8 cellular contexts compared by ENCODE assay signal in the genomic region with DNA sequence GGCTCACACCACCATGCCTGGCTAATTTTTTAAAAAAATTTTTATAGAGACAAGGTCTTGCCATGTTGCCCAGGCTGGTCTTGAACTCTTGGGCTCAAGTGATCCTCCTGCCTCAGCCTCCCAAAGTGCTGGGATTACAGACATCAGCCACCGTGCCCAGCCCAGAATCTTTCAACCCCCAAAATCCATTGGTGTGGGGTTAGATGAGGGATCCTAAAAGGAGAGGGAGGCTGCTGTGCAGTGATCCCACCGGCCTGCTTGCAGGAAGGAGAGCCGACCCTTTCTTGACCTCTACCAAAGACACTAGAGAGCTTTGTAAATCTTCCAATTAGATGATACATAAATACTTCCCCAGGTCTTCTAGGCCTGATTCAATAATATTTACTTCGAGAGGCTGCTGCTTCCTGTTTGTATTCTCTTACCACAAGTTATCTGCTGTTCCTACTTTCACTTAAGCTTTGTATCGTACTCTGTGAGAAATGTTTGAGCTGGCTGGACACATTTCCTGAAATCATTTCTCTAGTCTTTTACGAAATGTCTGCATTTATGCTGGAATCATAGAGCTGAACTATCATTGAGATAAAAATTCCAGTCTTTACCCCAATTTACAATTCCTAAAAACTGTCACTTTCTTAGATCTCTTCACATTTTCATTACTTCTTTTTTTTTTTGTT. TPM values are rescaled to one million over a fixed set of nuclear protein-coding genes. Genes with fewer than 3 reads are reported as not detected.
A peak's percentile ranks its signal among the peaks of the same experiment; 100 is the strongest.
DNase-seq lines count a peak whose midpoint lies in the region; ATAC-seq and TF ChIP-seq lines count a peak whose summit lies in the region.

No MANE protein-coding gene starts in this region.

- H3K9me3 ChIP-seq in CD4-positive, CD25-positive, alpha-beta regulatory T cell (ENCODE audit: control insufficient read depth in 2 of 2, low read length in 2 of 2) = no peaks in the 10 kb centered on the region
- H3K9me3 ChIP-seq in KOPT-K1 (ENCODE audit: insufficient read depth, low read length, poor library complexity, severe bottlenecking) (no peaks in the 10 kb centered on the region), body of pancreas (no peaks in the 10 kb centered on the region), mucosa of stomach (ENCODE audit: control insufficient read depth, low read length) (no peaks in the 10 kb centered on the region)

- H3K27ac ChIP-seq in CD4-positive, CD25-positive, alpha-beta regulatory T cell (ENCODE audit: insufficient read depth, low read length, poor library complexity, severe bottlenecking) = peak overlapping the region; percentile 71
- H3K27ac ChIP-seq in KOPT-K1 (ENCODE audit: low read depth, low read length, poor library complexity, severe bottlenecking) (peak overlapping the region; percentile 67), body of pancreas (peak overlapping the region in 2 of 4 donors; percentile 24 to 65)

- no peaks in the 10 kb centered on the region for H3K27me3 ChIP-seq in CD4-positive, CD25-positive, alpha-beta regulatory T cell (ENCODE audit: control insufficient read depth, insufficient read depth, low read length)
- H3K27me3 ChIP-seq in body of pancreas = no peaks in the 10 kb centered on the region
- H3K27me3 ChIP-seq in mucosa of stomach (ENCODE audit: control insufficient read depth, insufficient read depth, low read length) = no peaks in the 10 kb centered on the region

- intact Hi-C loops in body of pancreas (cut with DNase I) = no loop called here

- no peak for TF ChIP-seq POLR2A in body of pancreas (IDR thresholded peaks at IDR 0.05)

- TF ChIP-seq CTCF in body of pancreas (IDR thresholded peaks at IDR 0.05) = no peak

- peak in 2 of 3 donors; percentile 59 to 78 for DNase-seq in CD4-positive, CD25-positive, alpha-beta regulatory T cell
- DNase-seq in body of pancreas (no peak), DMS79 treated with DMSO at 0.1 percent for 48 hours (lab: John Stamatoyannopoulos, UW) (no peak), SW480 (ENCODE audit: low spot score) (no peak), NCI-H146 treated with DMSO at 0.1 percent for 48 hours (lab: John Stamatoyannopoulos, UW; ENCODE audit: unreplicated experiment) (no peak)
- DNase-seq in stimulated activated CD4-positive, alpha-beta T cell treated with anti-CD3 and anti-CD28 coated beads, Interleukin-4, amount 100 ng/mL, for 1 hour = no peak

- peaks cover 7% of the 10 kb centered on the region for H3K36me3 Mint-ChIP-seq in CD4-positive, CD25-positive, alpha-beta regulatory T cell

- H3K9me3 Mint-ChIP-seq in CD4-positive, CD25-positive, alpha-beta regulatory T cell = no peaks in the 10 kb centered on the region

- no peaks in the 10 kb centered on the region for H3K36me3 ChIP-seq in CD4-positive, CD25-positive, alpha-beta regulatory T cell (ENCODE audit: control insufficient read depth, insufficient read depth, low read length)
- H3K36me3 ChIP-seq in KOPT-K1 (ENCODE audit: insufficient read depth, low read length) = no peaks in the 10 kb centered on the region
- H3K36me3 ChIP-seq in body of pancreas (replicated peaks in 1 of 2; ENCODE audit: insufficient read depth in 1 of 2, low read depth in 2 of 2) = no peaks in the 10 kb centered on the region
- no peaks in the 10 kb centered on the region for H3K36me3 ChIP-seq in mucosa of stomach (ENCODE audit: control insufficient read depth, insufficient read depth, low read length)

- peak overlapping the region; percentile 59 to 88 (median 80) for H3K4me3 Mint-ChIP-seq in CD4-positive, CD25-positive, alpha-beta regulatory T cell

- peak overlapping the region; percentile 94 to 97 (median 95) for H3K27ac Mint-ChIP-seq in CD4-positive, CD25-positive, alpha-beta regulatory T cell

- peak; percentile 93 to 97 for ATAC-seq in CD4-positive, CD25-positive, alpha-beta regulatory T cell (ENCODE audit: low read depth in 2 of 2)
- ATAC-seq in body of pancreas = peak; percentile 24

- H3K9ac ChIP-seq in mucosa of stomach (ENCODE audit: low read length) = peak overlapping the region; percentile 62

- H3K27me3 Mint-ChIP-seq in CD4-positive, CD25-positive, alpha-beta regulatory T cell = peaks cover 16% of the 10 kb centered on the region

- WGBS in body of pancreas, 2 donors = 71 to 83% methylated on average over 6 of the region's 6 CpGs

- H3K4me3 ChIP-seq in CD4-positive, CD25-positive, alpha-beta regulatory T cell (ENCODE audit: low read depth, low read length) = peak overlapping the region; percentile 81
- H3K4me3 ChIP-seq in body of pancreas = no peak overlapping the region
- H3K4me3 ChIP-seq in mucosa of stomach (ENCODE audit: low read length) = peak overlapping the region; percentile 9

- H3K4me1 Mint-ChIP-seq in CD4-positive, CD25-positive, alpha-beta regulatory T cell = peaks cover 10 to 62% (median 34%) of the 10 kb centered on the region in 4 donors

- H3K4me1 ChIP-seq in CD4-positive, CD25-positive, alpha-beta regulatory T cell (ENCODE audit: control insufficient read depth, insufficient read depth, low read length, poor library complexity, severe bottlenecking) = peaks cover 15% of the 10 kb centered on the region
- no peaks in the 10 kb centered on the region for H3K4me1 ChIP-seq in body of pancreas
- peaks cover 22% of the 10 kb centered on the region for H3K4me1 ChIP-seq in mucosa of stomach (ENCODE audit: control insufficient read depth, insufficient read depth, low read length)

RNA-seq across cellular contexts. Expression of gene IER3, which starts 49.3 kb away (rescaled TPM):
- 5.1 TPM for total RNA-seq in CD4-positive, CD25-positive, alpha-beta regulatory T cell
- 1 to 10 TPM in 3 of 4 donors, under 1 TPM in 1; 0.38 to 2.2 (median 1.4) TPM for polyA plus RNA-seq in CD4-positive, CD25-positive, alpha-beta regulatory T cell
- total RNA-seq in body of pancreas = 10 to 100 TPM; 46.4 to 60.3 TPM

RNA-seq across cellular contexts. Expression of gene FLOT1, which starts 51.2 kb away (rescaled TPM):
- total RNA-seq in CD4-positive, CD25-positive, alpha-beta regulatory T cell = 25.3 TPM
- 10 to 100 TPM; 30.5 to 63.2 (median 48.1) TPM for polyA plus RNA-seq in CD4-positive, CD25-positive, alpha-beta regulatory T cell
- 10 to 100 TPM; 70.0 to 82.4 TPM for total RNA-seq in body of pancreas

Comparison
In these comparisons a context has a peak if more than half of its experiments do, and no peak if none do; other contexts are left out.
1. DNase-seq: peak in CD4-positive, CD25-positive, alpha-beta regulatory T cell (2 of 3); none in body of pancreas (0 of 4), DMS79 treated with DMSO at 0.1 percent for 48 hours (single experiment), SW480 (single experiment), NCI-H146 treated with DMSO at 0.1 percent for 48 hours (single experiment) and stimulated activated CD4-positive, alpha-beta T cell treated with anti-CD3 and anti-CD28 coated beads, Interleukin-4, amount 100 ng/mL, for 1 hour (single experiment).
2. H3K4me3 ChIP-seq: peak in CD4-positive, CD25-positive, alpha-beta regulatory T cell (single experiment) and mucosa of stomach (single experiment); none in body of pancreas (0 of 2).